Comparison of ENCODE assay signal across 8 cellular contexts in the genomic region with DNA sequence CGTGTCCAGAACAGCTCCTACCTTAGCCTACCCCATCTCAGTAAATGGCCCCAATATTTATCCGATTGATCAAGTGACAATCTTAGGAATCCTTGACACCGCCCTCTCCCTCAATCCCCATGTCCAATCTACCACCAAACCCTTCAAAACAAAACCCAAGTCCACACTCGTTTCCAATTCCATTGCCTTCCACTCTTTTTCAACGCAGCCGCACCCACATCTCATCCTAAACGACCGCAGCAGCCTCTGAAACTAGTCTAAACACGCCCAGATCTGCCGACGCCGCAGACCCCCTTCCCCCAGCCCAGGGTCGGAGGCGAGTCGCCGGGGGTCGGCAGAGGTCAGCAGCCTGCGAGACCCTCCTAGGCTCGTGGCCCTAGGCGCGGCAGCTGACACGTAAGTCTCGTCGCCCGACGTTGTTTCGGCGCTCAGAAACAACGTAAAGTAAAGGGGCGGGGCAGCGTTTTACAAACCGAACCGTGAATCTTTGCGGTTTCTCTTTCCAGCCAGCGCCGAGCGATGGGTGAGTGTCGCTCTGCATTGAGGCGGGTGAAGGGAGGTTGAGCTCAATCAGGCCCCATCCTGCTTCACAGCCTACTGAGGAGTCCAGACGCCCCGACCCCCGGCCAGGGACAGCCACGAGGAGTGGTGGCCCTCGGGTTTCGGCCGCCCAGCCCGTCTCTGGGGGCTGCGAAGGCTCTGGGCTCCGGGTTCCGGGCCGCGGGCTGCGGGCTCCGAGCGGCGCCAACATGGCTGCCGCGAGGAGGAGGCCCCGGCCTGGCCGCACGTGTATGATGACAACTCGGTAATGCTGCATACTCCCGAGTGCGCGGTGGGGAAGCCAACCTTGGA. TPM values are rescaled to one million over a fixed set of nuclear protein-coding genes. Genes with fewer than 3 reads are reported as not detected.
A peak's percentile ranks its signal among the peaks of the same experiment; 100 is the strongest.
DNase-seq lines count a peak whose midpoint lies in the region; ATAC-seq and TF ChIP-seq lines count a peak whose summit lies in the region.

TSS of gene RPS8 (plus strand) at position 463 of the 852 bp plus-strand sequence. CDS start at position 520, 57 bp downstream.

- DNase-seq in C1 segment of cervical spinal cord (lab: John Stamatoyannopoulos, UW) (peak; percentile 45 to 92 (median 88)), NCI-H526 treated with DMSO at 0.1 percent for 48 hours (lab: John Stamatoyannopoulos, UW) (peak; percentile 94), left lung (peak; percentile 93)
- DNase-seq in activated CD4-positive, alpha-beta T cell treated with anti-CD3 and anti-CD28 coated beads, Interleukin-2, amount 50 U/mL, for 1 hour, result peak; percentile 87
- DNase-seq in stimulated activated CD4-positive, alpha-beta T cell treated with anti-CD3 and anti-CD28 coated beads, Interleukin-2, amount 100 ng/mL, for 4 hours (ENCODE audit: low read depth), result peak; percentile 87

- H3K27me3 ChIP-seq in left lung, result no peaks in the 10 kb centered on the region

- H3K4me3 Mint-ChIP-seq in dendritic cell treated with granulocyte-macrophage colony-stimulating factor and Interleukin-4, amounts not matched to agents 40 ng/mL and 50 ng/mL, for 4 days, result peak within 1 kb of the TSS; percentile 89

- peak within 1 kb of the TSS; percentile 97 for H3K27ac Mint-ChIP-seq in dendritic cell treated with granulocyte-macrophage colony-stimulating factor and Interleukin-4, amounts not matched to agents 40 ng/mL and 50 ng/mL, for 4 days

- H3K36me3 ChIP-seq in left lung, result peaks cover 0 to 42% of the 10 kb centered on the region in 2 donors

- peak within 1 kb of the TSS; percentile 91 to 93 for H3K27ac ChIP-seq in left lung

- H3K36me3 Mint-ChIP-seq in dendritic cell treated with granulocyte-macrophage colony-stimulating factor and Interleukin-4, amounts not matched to agents 40 ng/mL and 50 ng/mL, for 4 days (ENCODE audit: low read depth), result peaks cover 55% of the 10 kb centered on the region

- TF ChIP-seq CTCF in left lung (IDR thresholded peaks at IDR 0.05), result no peak

- no peaks in the 10 kb centered on the region for H3K9me3 ChIP-seq in left lung

- peaks cover 36% of the 10 kb centered on the region for H3K4me1 Mint-ChIP-seq in dendritic cell treated with granulocyte-macrophage colony-stimulating factor and Interleukin-4, amounts not matched to agents 40 ng/mL and 50 ng/mL, for 4 days (ENCODE audit: low read depth)

- peaks cover 21 to 39% of the 10 kb centered on the region in 2 donors for H3K4me1 ChIP-seq in left lung

- no peaks in the 10 kb centered on the region for H3K9me3 Mint-ChIP-seq in dendritic cell treated with granulocyte-macrophage colony-stimulating factor and Interleukin-4, amounts not matched to agents 40 ng/mL and 50 ng/mL, for 4 days

- H3K27me3 Mint-ChIP-seq in dendritic cell treated with granulocyte-macrophage colony-stimulating factor and Interleukin-4, amounts not matched to agents 40 ng/mL and 50 ng/mL, for 4 days, result no peaks in the 10 kb centered on the region

- peak within 1 kb of the TSS; percentile 88 to 93 for H3K4me3 ChIP-seq in left lung

- ATAC-seq in GM19328 (IDR thresholded peaks at IDR 0.05; ENCODE audit: unreplicated experiment) (peak; percentile 71), HG03469 (IDR thresholded peaks at IDR 0.05; ENCODE audit: unreplicated experiment) (peak; percentile 52), left lung (peak; percentile 94)

- intact Hi-C loops in dendritic cell treated with granulocyte-macrophage colony-stimulating factor and Interleukin-4, amounts not matched to agents 40 ng/mL and 50 ng/mL, for 4 days (cut with micrococcal nuclease), result loop anchor here (2.0 to 5.0 kb wide), 3 partner anchors 37 to 237 kb away; partner anchors contain the start of genes HECTD3, KIF2C, RNU5D-1 and UROD
- intact Hi-C loops in left lung (cut with DNase I), result no loop called here

RNA-seq across cellular contexts. Expression of gene RPS8, which starts in this region (rescaled TPM):
- total RNA-seq in left lung, result 1,000 to 10,000 TPM; 1,533 to 1,553 TPM

Comparison
In these comparisons a context has a peak if more than half of its experiments do, and no peak if none do; other contexts are left out.
1. Peak in every context shown above with its lines: DNase-seq, ATAC-seq, H3K4me3 ChIP-seq and H3K27ac ChIP-seq.